8 cellular contexts compared by ENCODE assay signal in the genomic region with DNA sequence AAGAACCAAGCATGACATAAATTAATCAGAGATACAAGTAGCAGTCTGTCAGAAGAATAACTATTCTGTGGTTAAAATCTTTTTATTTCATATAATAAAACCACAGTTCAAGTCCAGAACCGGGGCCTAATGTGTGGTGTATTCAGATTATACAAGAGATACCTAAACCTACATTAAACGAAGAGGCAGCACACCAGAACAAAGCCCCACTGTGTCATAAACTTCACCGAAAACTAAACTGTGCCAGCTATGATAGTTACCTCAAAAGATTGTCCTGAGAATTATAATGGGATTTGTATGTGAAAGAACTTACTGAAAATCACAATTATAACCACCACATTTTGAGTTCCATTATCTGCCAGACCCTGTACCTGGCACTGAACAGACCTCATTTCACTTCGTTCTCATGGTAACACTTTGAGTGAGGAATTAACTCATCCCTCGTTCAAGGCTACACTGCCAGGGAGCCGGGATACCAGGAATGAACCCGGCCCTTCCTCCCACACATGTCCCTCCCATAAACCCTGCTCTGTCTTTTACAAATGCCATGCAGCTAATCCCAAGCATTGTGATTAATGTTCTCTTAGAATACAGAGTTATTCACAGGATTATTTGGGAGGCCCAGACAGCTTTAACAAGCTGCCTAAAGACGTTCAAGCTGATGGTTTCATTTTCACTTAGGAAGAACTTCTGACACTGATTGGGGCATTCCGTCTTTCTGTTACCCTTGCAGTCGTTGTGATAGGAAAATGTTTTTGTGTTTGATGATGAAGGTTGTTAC. TPM values are rescaled to one million over a fixed set of nuclear protein-coding genes. Genes with fewer than 3 reads are reported as not detected.
DNase-seq lines count a peak whose midpoint lies in the region; ATAC-seq lines count a peak whose summit lies in the region.

No MANE protein-coding gene starts in this region.

- DNase-seq in DMS53 treated with DMSO at 0.1 percent for 48 hours (lab: John Stamatoyannopoulos, UW; ENCODE audit: unreplicated experiment) (peak; percentile 13), iris pigment epithelial cell (ENCODE audit: low read depth) (peak; percentile 66), NCI-H526 treated with DMSO at 0.1 percent for 48 hours (lab: John Stamatoyannopoulos, UW) (no peak), SKM-1 treated with dmso at 0.1 percent for 144 hours (lab: John Stamatoyannopoulos, UW; ENCODE audit: unreplicated experiment) (no peak)
- no peak for DNase-seq in activated naive CD8-positive, alpha-beta T cell treated with anti-CD3 and anti-CD28 coated beads for 36 hours
- DNase-seq in stimulated activated naive CD8-positive, alpha-beta T cell treated with anti-CD3 and anti-CD28 coated beads, Interleukin-15, Interleukin-2, amounts not matched to agents 100 U/mL and 50 U/mL, for 24 hours: no peak

- peak overlapping the region; percentile 76 for H3K27ac ChIP-seq in KOPT-K1 (ENCODE audit: low read depth, low read length, poor library complexity, severe bottlenecking)

- no peaks in the 10 kb centered on the region for H3K9me3 Mint-ChIP-seq in activated naive CD8-positive, alpha-beta T cell treated with anti-CD3 and anti-CD28 coated beads for 36 hours

- peaks cover 42% of the 10 kb centered on the region for H3K4me1 Mint-ChIP-seq in activated naive CD8-positive, alpha-beta T cell treated with anti-CD3 and anti-CD28 coated beads for 36 hours

- H3K27me3 Mint-ChIP-seq in activated naive CD8-positive, alpha-beta T cell treated with anti-CD3 and anti-CD28 coated beads for 36 hours: no peaks in the 10 kb centered on the region

- H3K36me3 ChIP-seq in KOPT-K1 (ENCODE audit: insufficient read depth, low read length): no peaks in the 10 kb centered on the region

- H3K36me3 Mint-ChIP-seq in activated naive CD8-positive, alpha-beta T cell treated with anti-CD3 and anti-CD28 coated beads for 36 hours: no peaks in the 10 kb centered on the region

- peak overlapping the region; percentile 90 for H3K27ac Mint-ChIP-seq in activated naive CD8-positive, alpha-beta T cell treated with anti-CD3 and anti-CD28 coated beads for 36 hours

- H3K9me3 ChIP-seq in KOPT-K1 (ENCODE audit: insufficient read depth, low read length, poor library complexity, severe bottlenecking): no peaks in the 10 kb centered on the region

- ATAC-seq in GM21381 (IDR thresholded peaks at IDR 0.05; ENCODE audit: unreplicated experiment): peak; percentile 59
- ATAC-seq in stimulated activated naive CD8-positive, alpha-beta T cell treated with anti-CD3 and anti-CD28 coated beads, Interleukin-15, Interleukin-2, amounts not matched to agents 100 U/mL and 50 U/mL, for 24 hours: peak; percentile 80

- peak overlapping the region; percentile 75 for H3K4me3 Mint-ChIP-seq in activated naive CD8-positive, alpha-beta T cell treated with anti-CD3 and anti-CD28 coated beads for 36 hours

RNA-seq across cellular contexts. Expression of a gene that starts 42.7 kb away (rescaled TPM):
- total RNA-seq in activated naive CD8-positive, alpha-beta T cell treated with anti-CD3 and anti-CD28 coated beads for 36 hours: 10 to 100 TPM; 45.0 to 46.9 TPM

Comparison
In these comparisons a context has a peak if more than half of its experiments do, and no peak if none do; other contexts are left out.
1. DNase-seq: peak in DMS53 treated with DMSO at 0.1 percent for 48 hours (single experiment) and iris pigment epithelial cell (single experiment); none in activated naive CD8-positive, alpha-beta T cell treated with anti-CD3 and anti-CD28 coated beads for 36 hours (single experiment), stimulated activated naive CD8-positive, alpha-beta T cell treated with anti-CD3 and anti-CD28 coated beads, Interleukin-15, Interleukin-2, amounts not matched to agents 100 U/mL and 50 U/mL, for 24 hours (single experiment), NCI-H526 treated with DMSO at 0.1 percent for 48 hours (single experiment) and SKM-1 treated with dmso at 0.1 percent for 144 hours (single experiment).